Comparison of ENCODE assay signal across 26 cellular contexts in genomic region chr1:201386208-201386607, GRCh38. TPM values are rescaled to one million over a fixed set of nuclear protein-coding genes. Genes with fewer than 3 reads are reported as not detected.
"Had no signal": no experiment of that assay in that cellular context is flagged by ENCODE, and none has a peak within 500 bp of the region (broad histone marks: within the 10 kb centered on the region; RNA-seq: fewer than 3 reads in every experiment).

No MANE protein-coding gene starts in this region.

- FAIRE-seq: HTR-8/SVneo had no signal

- H3K4me3 ChIP-seq: MG63, SJSA1, SK-N-MC had no signal

- H3K9me3 ChIP-seq: MG63, SJSA1 had no signal

- H3K27me3 ChIP-seq: MG63, SJSA1 had no signal

- H3K27ac ChIP-seq: HL-60, RWPE1, SJSA1, SK-N-MC had no signal

- DNase-seq: KBM-7, MG63, NCI-H1092, NCI-H1105 treated with DMSO at 0.1 percent for 48 hours, NCI-H1417 treated with DMSO at 0.1 percent for 48 hours, NCI-H146, NCI-H1694 treated with DMSO at 0.1 percent for 48 hours, NCI-H1930, NCI-H2081, NCI-H2171, NCI-H226, NCI-H446, NCI-H510A, NCI-H524 treated with DMSO at 0.1 percent for 48 hours, NCI-H69, NCI-H774, PC-3, SIG-M5 had no signal

- ATAC-seq: Right ventricle myocardium inferior had no signal

- H3K36me3 ChIP-seq: MG63, SJSA1 had no signal

RNA-seq across cellular contexts. Expression of gene TNNT2, which starts 8.7 kb away (rescaled TPM):
- total RNA-seq: OCI-LY7, SJSA1 had no signal
- polyA plus RNA-seq: IgD-negative memory B cell had no signal

RNA-seq across cellular contexts. Expression of gene LAD1, which starts 12.9 kb away (rescaled TPM):
- total RNA-seq: OCI-LY7, SJSA1 had no signal
- polyA plus RNA-seq: IgD-negative memory B cell had no signal

RNA-seq across cellular contexts. Expression of gene TNNI1, which starts 35.3 kb away (rescaled TPM):
- total RNA-seq: PC-3, SJSA1 had no signal
- polyA plus RNA-seq: IgD-negative memory B cell had no signal
